In the genomic region with DNA sequence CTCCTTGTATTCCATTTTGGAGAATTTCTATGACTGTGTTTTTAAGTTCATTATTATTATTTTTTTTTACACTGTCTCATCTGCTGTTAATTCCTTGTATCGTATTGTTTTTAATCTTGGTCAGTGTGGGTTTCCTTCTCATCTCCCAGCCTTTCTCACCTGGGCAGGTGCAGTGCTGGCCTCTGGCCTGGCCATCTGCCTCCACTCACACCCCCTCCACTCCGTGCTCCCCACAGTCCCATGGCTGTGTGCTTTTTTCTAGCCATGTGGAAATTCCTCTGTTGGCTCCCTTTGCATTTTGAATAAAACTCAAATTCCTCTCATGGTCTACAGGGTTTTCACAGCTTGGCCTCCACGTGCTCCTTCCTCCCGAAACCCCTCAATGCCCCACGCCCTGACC, we compare ENCODE assay signal across 1 cellular context.
TF ChIP-seq lines count a peak whose summit lies in the region.

No MANE protein-coding gene starts in this region.

TF ChIP-seq in H1, 55 proteins besides CTCF, POLR2A, EP300 and RAD21:
- no peak for TF ChIP-seq NRF1 (IDR thresholded peaks at IDR 0.05; ENCODE audit: low read depth, low read length)
